Comparison of ENCODE assay signal across 11 cellular contexts in genomic region chr11:3195251-3196160, GRCh38. TPM values are rescaled to one million over a fixed set of nuclear protein-coding genes. Genes with fewer than 3 reads are reported as not detected.
A peak's percentile ranks its signal among the peaks of the same experiment; 100 is the strongest.
DNase-seq lines count a peak whose midpoint lies in the region; ATAC-seq, FAIRE-seq and TF ChIP-seq lines count a peak whose summit lies in the region.
"Had no signal": no experiment of that assay in that cellular context is flagged by ENCODE, and none has a peak within 500 bp of the region (broad histone marks: within the 10 kb centered on the region; RNA-seq: fewer than 3 reads in every experiment).

No MANE protein-coding gene starts in this region.

- ATAC-seq in natural killer cell (no peak), GM12878 (no peak)
- ATAC-seq in natural killer cell treated with Interleukin-12 subunit alpha and Interleukin-12 subunit beta and Interleukin-15 and Interleukin-18, amount 100 ng/mL, for 72 hours, result no peak

- no peak overlapping the region for H3K27ac Mint-ChIP-seq in natural killer cell
- H3K27ac Mint-ChIP-seq in natural killer cell treated with Interleukin-12 subunit alpha and Interleukin-12 subunit beta and Interleukin-15 and Interleukin-18, amount 100 ng/mL, for 72 hours, result no peak overlapping the region
- H3K27ac Mint-ChIP-seq: activated B cell treated with CpG ODN at 0.5 μM for 24 hours had no signal

- no peak overlapping the region for H3K4me3 Mint-ChIP-seq in natural killer cell
- no peak overlapping the region for H3K4me3 Mint-ChIP-seq in natural killer cell treated with Interleukin-12 subunit alpha and Interleukin-12 subunit beta and Interleukin-15 and Interleukin-18, amount 100 ng/mL, for 72 hours
- H3K4me3 Mint-ChIP-seq: activated B cell treated with CpG ODN at 0.5 μM for 24 hours had no signal

- no peak for TF ChIP-seq RAD21 in GM12878 (IDR thresholded peaks at IDR 0.05; ENCODE audit: insufficient read depth, low read depth, low read length)

- RAD21 ChIA-PET in GM12878 (lab: Charles Lee; ENCODE audit: unreplicated experiment), result no interaction called here

- TF ChIP-seq POLR2A in GM12878 (IDR thresholded peaks at IDR 0.05; ENCODE audit: low read depth, low read length) (no peak), uterus (IDR thresholded peaks at IDR 0.05) (no peak)

- no peaks in the 10 kb centered on the region for H3K79me2 ChIP-seq in GM12878 (ENCODE audit: control insufficient read depth, insufficient read depth, low read length)

- peak; percentile 10 for DNase-seq in natural killer cell
- DNase-seq in natural killer cell treated with Interleukin-12 subunit alpha and Interleukin-12 subunit beta and Interleukin-15 and Interleukin-18, amount 100 ng/mL, for 72 hours (ENCODE audit: low spot score), result no peak
- no peak for DNase-seq in GM12878 (ENCODE audit: low read depth, low spot score)
- DNase-seq in kidney, result no peak
- DNase-seq in uterus, result no peak
- DNase-seq in NCI-H1092 (lab: John Stamatoyannopoulos, UW), result no peak
- DNase-seq in NAMALWA (ENCODE audit: low spot score), result no peak
- DNase-seq in mucosa of gallbladder (ENCODE audit: low spot score), result no peak
- DNase-seq: activated B cell treated with CpG ODN at 0.5 μM for 24 hours had no signal

- no peak overlapping the region for H3K27ac ChIP-seq in GM12878 (ENCODE audit: control insufficient read depth, insufficient read depth)
- no peak overlapping the region for H3K27ac ChIP-seq in kidney (ENCODE audit: low read depth in 2 of 2, low read length in 2 of 2)
- no peak overlapping the region for H3K27ac ChIP-seq in uterus
- H3K27ac ChIP-seq: C4-2B had no signal

- no peaks in the 10 kb centered on the region; a peak in 1 of 4 replicates for H3K27me3 ChIP-seq in GM12878 (replicated peaks in 1 of 2; ENCODE audit: control insufficient read depth in 2 of 2, insufficient read depth in 2 of 2, low read length in 1 of 2)
- H3K27me3 ChIP-seq in uterus, result no peaks in the 10 kb centered on the region

- SMC1A ChIA-PET in GM12878 (lab: Charles Lee; ENCODE audit: uncharacterized antibody, unreplicated experiment), result no interaction called here

- TF ChIP-seq CTCF in natural killer cell (IDR thresholded peaks at IDR 0.05) (no peak), GM12878 (IDR thresholded peaks at IDR 0.05 in 2 of 3, conservative IDR thresholded peaks at IDR 0.05 in 1 of 3; ENCODE audit: control insufficient read depth in 2 of 3, extremely low read depth in 1 of 3, insufficient read depth in 1 of 3, low read depth in 3 of 3, low read length in 3 of 3) (no peak), kidney (IDR thresholded peaks at IDR 0.05; ENCODE audit: borderline replicate concordance, extremely low read depth, insufficient read depth) (peak; percentile 22), uterus (IDR thresholded peaks at IDR 0.05) (peak in 3 of 4 experiments; percentile 20 to 28 (median 26))

- peaks cover 0 to 18% of the 10 kb centered on the region in 2 donors for H3K27me3 Mint-ChIP-seq in natural killer cell (ENCODE audit: low read depth in 2 of 2)
- H3K27me3 Mint-ChIP-seq in natural killer cell treated with Interleukin-12 subunit alpha and Interleukin-12 subunit beta and Interleukin-15 and Interleukin-18, amount 100 ng/mL, for 72 hours, result peaks cover 0 to 5% of the 10 kb centered on the region in 2 donors
- H3K27me3 Mint-ChIP-seq: activated B cell treated with CpG ODN at 0.5 μM for 24 hours had no signal

- in situ Hi-C loops in GM12878 (cut with MboI), result no loop called here

- POLR2A ChIA-PET in GM12878 (lab: Charles Lee), result no interaction called here

- intact Hi-C loops in natural killer cell (cut with micrococcal nuclease) (no loop called here), GM12878 (cut with micrococcal nuclease; ENCODE audit: unreplicated experiment) (no loop called here), kidney (cut with DNase I) (no loop called here), uterus (cut with DNase I; ENCODE audit: low total_unique reads) (no loop called here)

- CTCF ChIA-PET in GM12878 (lab: Yijun Ruan, JAX), result no interaction called here

- no peaks in the 10 kb centered on the region for H3K9me3 Mint-ChIP-seq in natural killer cell
- H3K9me3 Mint-ChIP-seq in natural killer cell treated with Interleukin-12 subunit alpha and Interleukin-12 subunit beta and Interleukin-15 and Interleukin-18, amount 100 ng/mL, for 72 hours, result no peaks in the 10 kb centered on the region
- H3K9me3 Mint-ChIP-seq: activated B cell treated with CpG ODN at 0.5 μM for 24 hours had no signal

- TF ChIP-seq EP300 in GM12878 (IDR thresholded peaks at IDR 0.05; ENCODE audit: borderline replicate concordance in 1 of 2, control insufficient read depth in 1 of 2, low read depth in 2 of 2, low read length in 2 of 2), result no peak

- no peak overlapping the region for H2AFZ ChIP-seq in GM12878 (ENCODE audit: control insufficient read depth, low read depth, low read length)

- H3K9ac ChIP-seq in GM12878 (ENCODE audit: control insufficient read depth, insufficient read depth, low read length) (no peak overlapping the region), kidney (ENCODE audit: low read length in 2 of 2) (no peak overlapping the region)

- WGBS in GM12878 (ENCODE audit: insufficient coverage, insufficient replicate concordance, low lambda C conversion rate, missing lambda C conversion rate), result 24% methylated on average over 22 of the region's 22 CpGs

- BruUV-seq in GM12878 (replicated peaks; lab: Mats Ljungman, UMichigan), result no TSS peak

- no peaks in the 10 kb centered on the region for H3K4me1 ChIP-seq in GM12878 (ENCODE audit: control insufficient read depth, insufficient read depth, low read length)
- H3K4me1 ChIP-seq in kidney (ENCODE audit: control insufficient read depth in 1 of 2, insufficient read depth in 1 of 2, low read depth in 1 of 2, low read length in 2 of 2), result no peaks in the 10 kb centered on the region
- H3K4me1 ChIP-seq in uterus, result no peaks in the 10 kb centered on the region

- H3K36me3 ChIP-seq in GM12878 (ENCODE audit: control insufficient read depth in 2 of 2, insufficient read depth in 2 of 2, low read length in 1 of 2) (no peaks in the 10 kb centered on the region), kidney (ENCODE audit: control insufficient read depth in 1 of 2, insufficient read depth in 2 of 2, low read length in 2 of 2) (no peaks in the 10 kb centered on the region), uterus (no peaks in the 10 kb centered on the region)

- H3K36me3 Mint-ChIP-seq in natural killer cell, result no peaks in the 10 kb centered on the region
- no peaks in the 10 kb centered on the region for H3K36me3 Mint-ChIP-seq in natural killer cell treated with Interleukin-12 subunit alpha and Interleukin-12 subunit beta and Interleukin-15 and Interleukin-18, amount 100 ng/mL, for 72 hours

- no peak overlapping the region for H3K4me3 ChIP-seq in GM12878
- H3K4me3 ChIP-seq in kidney (ENCODE audit: low read length in 2 of 2), result no peak overlapping the region
- H3K4me3 ChIP-seq in uterus, result no peak overlapping the region

- H3K4me1 Mint-ChIP-seq in natural killer cell, result no peaks in the 10 kb centered on the region
- peaks cover 0 to 2% of the 10 kb centered on the region in 2 donors for H3K4me1 Mint-ChIP-seq in natural killer cell treated with Interleukin-12 subunit alpha and Interleukin-12 subunit beta and Interleukin-15 and Interleukin-18, amount 100 ng/mL, for 72 hours (ENCODE audit: low read depth in 2 of 2)
- H3K4me1 Mint-ChIP-seq: activated B cell treated with CpG ODN at 0.5 μM for 24 hours had no signal

- H3K4me2 ChIP-seq in GM12878 (ENCODE audit: control insufficient read depth, insufficient read depth), result no peak overlapping the region

- H3K9me3 ChIP-seq in GM12878 (replicated peaks; ENCODE audit: control insufficient read depth, insufficient read depth, low read length), result no peaks in the 10 kb centered on the region
- H3K9me3 ChIP-seq in kidney (ENCODE audit: control insufficient read depth in 1 of 2, low read length in 2 of 2), result no peaks in the 10 kb centered on the region
- no peaks in the 10 kb centered on the region for H3K9me3 ChIP-seq in uterus

- no peak for FAIRE-seq in GM12878 (lab: Jason Lieb, UNC)
- no peak for FAIRE-seq in kidney (lab: Jason Lieb, UNC)

- no peaks in the 10 kb centered on the region for H4K20me1 ChIP-seq in GM12878 (ENCODE audit: control insufficient read depth, insufficient read depth)

RNA-seq across cellular contexts. Expression of gene MRGPRG, which starts 23.1 kb away (rescaled TPM):
- total RNA-seq in natural killer cell, result not detected
- not detected for total RNA-seq in natural killer cell treated with Interleukin-12 subunit alpha and Interleukin-12 subunit beta and Interleukin-15 and Interleukin-18, amount 100 ng/mL, for 72 hours
- total RNA-seq in GM12878 (2013; cell fraction: nucleolus; rRNA removed), result not detected in 2 replicates
- total RNA-seq in GM12878 (2014; rRNA removed), result not detected in 2 replicates
- total RNA-seq in GM12878 (2014; rRNA removed; fragmentation: Illumina TruSeq; extraction: Trizol), result not detected in 2 replicates
- not detected in 2 replicates for total RNA-seq in GM12878 (2021)
- not detected for polyA plus RNA-seq in GM12878 (2011; ENCODE audit: low read depth)
- polyA plus RNA-seq in GM12878 (2011; rRNA removed), result not detected in 2 replicates
- not detected in 2 replicates for polyA plus RNA-seq in GM12878 (2011; cell fraction: cytosol; rRNA removed)
- not detected in 2 replicates for polyA plus RNA-seq in GM12878 (2011; cell fraction: nucleus; rRNA removed)
- not detected in 2 replicates for polyA plus RNA-seq in GM12878 (2012)
- not detected in 2 replicates for polyA plus RNA-seq in GM12878 (2014; fragmentation: Illumina TruSeq; extraction: Trizol)
- not detected for polyA plus RNA-seq in GM12878 (2014; fragmentation: Nextera tagmentation; extraction: Ambion mirVana)
- polyA plus RNA-seq in GM12878 (2014; rRNA removed), result not detected in 2 replicates
- polyA plus RNA-seq in GM12878 (2016; fragmentation: Nextera tagmentation; extraction: Ambion mirVana), result not detected
- polyA minus RNA-seq in GM12878 (2011; rRNA and poly(A)+ RNA removed), result not detected in 2 replicates
- polyA minus RNA-seq in GM12878 (2011; cell fraction: cytosol; rRNA and poly(A)+ RNA removed), result not detected in 2 replicates
- not detected in 2 replicates for polyA minus RNA-seq in GM12878 (2011; cell fraction: nucleus; rRNA and poly(A)+ RNA removed)
- not detected for total RNA-seq in kidney
- not detected for polyA plus RNA-seq in kidney (ENCODE audit: insufficient read depth, low read depth, low replicate concordance)
- total RNA-seq in uterus, result not detected
- not detected for total RNA-seq in mucosa of gallbladder
- total RNA-seq: activated B cell treated with CpG ODN at 0.5 μM for 24 hours had no signal
- polyA plus RNA-seq: adipose tissue had no signal

RNA-seq across cellular contexts. Expression of gene OSBPL5, which starts 30.4 kb away (rescaled TPM):
- total RNA-seq in natural killer cell (100 to 1,000 TPM; 375 to 522 (median 377) TPM), GM12878 (2014; rRNA removed) (not detected in 2 replicates), GM12878 (2014; rRNA removed; fragmentation: Illumina TruSeq; extraction: Trizol) (not detected in 2 replicates), GM12878 (2021) (0.45 TPM in 1 of 2 replicates, not detected in the other), kidney (63.0 TPM), uterus (10 to 100 TPM; 24.7 to 83.3 (median 48.2) TPM), mucosa of gallbladder (45.2 TPM)
- 10 to 100 TPM; 58.3 to 74.6 TPM for total RNA-seq in natural killer cell treated with Interleukin-12 subunit alpha and Interleukin-12 subunit beta and Interleukin-15 and Interleukin-18, amount 100 ng/mL, for 72 hours
- total RNA-seq in GM12878 (2013; cell fraction: nucleolus; rRNA removed), result not detected in 2 replicates
- polyA plus RNA-seq in GM12878 (2011; ENCODE audit: low read depth), result not detected
- polyA plus RNA-seq in GM12878 (2011; rRNA removed) (not detected in 2 replicates), GM12878 (2014; fragmentation: Illumina TruSeq; extraction: Trizol) (not detected in 2 replicates), GM12878 (2014; fragmentation: Nextera tagmentation; extraction: Ambion mirVana) (not detected), GM12878 (2014; rRNA removed) (not detected in 2 replicates), GM12878 (2016; fragmentation: Nextera tagmentation; extraction: Ambion mirVana) (not detected), kidney (ENCODE audit: insufficient read depth, low read depth, low replicate concordance) (8.5 TPM)
- 0.07 and 0.17 TPM in 2 replicates for polyA plus RNA-seq in GM12878 (2011; cell fraction: cytosol; rRNA removed)
- 0.85 and 1.0 TPM in 2 replicates for polyA plus RNA-seq in GM12878 (2011; cell fraction: nucleus; rRNA removed)
- polyA plus RNA-seq in GM12878 (2012), result not detected in 2 replicates
- 0.57 TPM in 1 of 2 replicates, not detected in the other for polyA minus RNA-seq in GM12878 (2011; rRNA and poly(A)+ RNA removed)
- 0.62 TPM in 1 of 2 replicates, not detected in the other for polyA minus RNA-seq in GM12878 (2011; cell fraction: cytosol; rRNA and poly(A)+ RNA removed)
- 0.48 and 0.60 TPM in 2 replicates for polyA minus RNA-seq in GM12878 (2011; cell fraction: nucleus; rRNA and poly(A)+ RNA removed)
- total RNA-seq: activated B cell treated with CpG ODN at 0.5 μM for 24 hours had no signal

RNA-seq across cellular contexts. Expression of gene MRGPRE, which starts 36.7 kb away (rescaled TPM):
- total RNA-seq in natural killer cell, result not detected
- not detected for total RNA-seq in natural killer cell treated with Interleukin-12 subunit alpha and Interleukin-12 subunit beta and Interleukin-15 and Interleukin-18, amount 100 ng/mL, for 72 hours
- total RNA-seq in GM12878 (2013; cell fraction: nucleolus; rRNA removed), result not detected in 2 replicates
- total RNA-seq in GM12878 (2014; rRNA removed), result 0.34 TPM in 1 of 2 replicates, not detected in the other
- total RNA-seq in GM12878 (2014; rRNA removed; fragmentation: Illumina TruSeq; extraction: Trizol), result not detected in 2 replicates
- not detected in 2 replicates for total RNA-seq in GM12878 (2021)
- not detected for polyA plus RNA-seq in GM12878 (2011; ENCODE audit: low read depth)
- not detected in 2 replicates for polyA plus RNA-seq in GM12878 (2011; rRNA removed)
- polyA plus RNA-seq in GM12878 (2011; cell fraction: cytosol; rRNA removed), result not detected in 2 replicates
- not detected in 2 replicates for polyA plus RNA-seq in GM12878 (2011; cell fraction: nucleus; rRNA removed)
- polyA plus RNA-seq in GM12878 (2012), result not detected in 2 replicates
- not detected in 2 replicates for polyA plus RNA-seq in GM12878 (2014; fragmentation: Illumina TruSeq; extraction: Trizol)
- polyA plus RNA-seq in GM12878 (2014; fragmentation: Nextera tagmentation; extraction: Ambion mirVana), result not detected
- polyA plus RNA-seq in GM12878 (2014; rRNA removed), result not detected in 2 replicates
- not detected for polyA plus RNA-seq in GM12878 (2016; fragmentation: Nextera tagmentation; extraction: Ambion mirVana)
- not detected in 2 replicates for polyA minus RNA-seq in GM12878 (2011; rRNA and poly(A)+ RNA removed)
- polyA minus RNA-seq in GM12878 (2011; cell fraction: cytosol; rRNA and poly(A)+ RNA removed), result not detected in 2 replicates
- polyA minus RNA-seq in GM12878 (2011; cell fraction: nucleus; rRNA and poly(A)+ RNA removed), result not detected in 2 replicates
- total RNA-seq in kidney, result 0.22 TPM
- not detected for polyA plus RNA-seq in kidney (ENCODE audit: insufficient read depth, low read depth, low replicate concordance)
- total RNA-seq in uterus, result 1 to 10 TPM in 1 of 4 donors, under 1 TPM in 1, not detected in 2; 0.28 to 1.5 TPM
- total RNA-seq in mucosa of gallbladder, result 0.29 TPM
- total RNA-seq: activated B cell treated with CpG ODN at 0.5 μM for 24 hours had no signal

Comparison
In these comparisons a context has a peak if more than half of its experiments do, and no peak if none do; other contexts are left out.
1. CTCF ChIP-seq: peak in kidney (single experiment) and uterus (3 of 4); none in natural killer cell (single experiment) and GM12878 (0 of 3).
2. RNA of gene OSBPL5, which starts 30.4 kb away (total RNA-seq): 375 to 522 TPM in natural killer cell, 58.3 to 74.6 TPM in natural killer cell treated with Interleukin-12 subunit alpha and Interleukin-12 subunit beta and Interleukin-15 and Interleukin-18, amount 100 ng/mL, for 72 hours, 63.0 TPM in kidney (single experiment), 24.7 to 83.3 TPM in uterus and 45.2 TPM in mucosa of gallbladder (single experiment); 0.45 TPM in GM12878; every median in the first group is over 10 times any median in the second.